ENCODE assay signal across 1 cellular context in genomic region chr1:206887701-206888100, GRCh38.
TF ChIP-seq lines count a peak whose summit lies in the region.

No MANE protein-coding gene starts in this region.

TF ChIP-seq in K562, 482 proteins besides CTCF, POLR2A, EP300 and RAD21:
- TF ChIP-seq MTA2 (IDR thresholded peaks at IDR 0.05; ENCODE audit: low read depth) (no peak), ZBTB26 (CRISPR knock-in tag; IDR thresholded peaks at IDR 0.05) (no peak)
